ENCODE assay signal across 11 cellular contexts in the genomic region with DNA sequence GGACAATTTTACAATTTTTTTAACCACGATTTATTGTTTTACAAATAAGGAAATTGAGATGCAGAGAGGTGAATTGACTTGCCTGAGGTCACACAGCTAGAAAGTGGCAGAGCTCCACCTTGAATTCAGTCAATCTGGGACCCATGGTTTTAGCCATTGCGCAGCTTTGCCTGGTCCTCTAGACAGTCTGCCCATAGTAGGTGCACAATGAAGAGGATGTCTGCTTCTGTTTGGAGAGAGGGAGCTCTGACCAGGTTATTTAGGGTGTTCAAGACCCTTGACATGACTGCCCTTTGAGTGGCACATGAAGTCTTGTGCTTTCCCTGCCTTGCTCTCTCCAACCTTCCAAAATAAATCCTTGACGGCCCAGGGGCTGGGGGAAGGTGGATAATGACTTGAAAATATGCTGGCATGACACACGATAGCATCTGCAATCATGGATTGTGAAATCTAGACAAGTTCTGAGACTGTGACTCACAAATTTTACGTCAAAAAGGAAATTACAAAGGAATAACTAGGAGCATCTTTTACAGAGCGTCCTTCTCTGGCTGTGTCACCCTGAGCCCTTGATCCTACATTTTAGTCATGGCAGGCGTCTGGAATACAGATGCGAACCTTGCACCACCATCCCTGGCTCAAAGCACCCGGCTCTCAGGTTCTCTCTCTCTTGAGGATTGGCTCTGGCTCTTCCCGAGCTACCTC. TPM values are rescaled to one million over a fixed set of nuclear protein-coding genes. Genes with fewer than 3 reads are reported as not detected.
DNase-seq lines count a peak whose midpoint lies in the region; ATAC-seq, FAIRE-seq and TF ChIP-seq lines count a peak whose summit lies in the region.
"Had no signal": no experiment of that assay in that cellular context is flagged by ENCODE, and none has a peak within 500 bp of the region (broad histone marks: within the 10 kb centered on the region; RNA-seq: fewer than 3 reads in every experiment).

No MANE protein-coding gene starts in this region.

- WGBS in HepG2 (ENCODE audit: low lambda C conversion rate) = 22% methylated on average over 10 of the region's 10 CpGs

- H3K79me2 ChIP-seq in HepG2 (ENCODE audit: insufficient read depth, low read length) = no peaks in the 10 kb centered on the region

- no peak for TF ChIP-seq RAD21 in HepG2 (CRISPR knock-in tag; IDR thresholded peaks at IDR 0.05)

- ATAC-seq in HepG2 (no peak), GM18909 (IDR thresholded peaks at IDR 0.05; ENCODE audit: poor library complexity, unreplicated experiment) (no peak), HG03469 (IDR thresholded peaks at IDR 0.05; ENCODE audit: unreplicated experiment) (no peak), HG03460 (IDR thresholded peaks at IDR 0.05; ENCODE audit: unreplicated experiment) (no peak)

- CTCF ChIA-PET in HepG2 (lab: Yijun Ruan, JAX; ENCODE audit: low intra/inter-chr PET ratio, low total read pairs) = no interaction called here

- H3K4me3 ChIP-seq in HepG2 (replicated peaks in 1 of 3; ENCODE audit: insufficient read depth in 1 of 3, low read depth in 2 of 3, low read length in 3 of 3) (no peak overlapping the region), HAP-1 (no peak overlapping the region)

- intact Hi-C loops in HepG2 (cut with micrococcal nuclease; ENCODE audit: unreplicated experiment) = no loop called here

- DNase-seq in A172 (ENCODE audit: low spot score) (peak; percentile 79), HPDE6-E6E7 (ENCODE audit: extremely low spot score) (peak; percentile 80), amniotic stem cell (lab: John Stamatoyannopoulos, UW) (peak; percentile 87), HepG2 (ENCODE audit: low spot score) (no peak), HAP-1 (ENCODE audit: low spot score in 2 of 2) (no peak)
- DNase-seq: effector memory CD4-positive, alpha-beta T cell; NCI-H69 had no signal

- TF ChIP-seq CTCF in HepG2 (CRISPR knock-in tag; IDR thresholded peaks at IDR 0.05) = no peak

- H3K27ac ChIP-seq in HepG2 (ENCODE audit: extremely low read length, insufficient read depth, low read length) = no peak overlapping the region
- H3K27ac ChIP-seq: C4-2B had no signal

- no TSS peak for BruUV-seq in HepG2 (replicated peaks; lab: Mats Ljungman, UMichigan)

- FAIRE-seq in HepG2 (lab: Jason Lieb, UNC) = no peak

- H2AFZ ChIP-seq in HepG2 (ENCODE audit: low read length) = no peak overlapping the region

- H3K36me3 ChIP-seq in HepG2 (replicated peaks in 1 of 2; ENCODE audit: control insufficient read depth in 1 of 2, insufficient read depth in 2 of 2, low read length in 2 of 2) (no peaks in the 10 kb centered on the region), HAP-1 (replicated peaks) (no peaks in the 10 kb centered on the region)

- H3K9me3 ChIP-seq in HepG2 (ENCODE audit: low read length) (no peaks in the 10 kb centered on the region), HAP-1 (no peaks in the 10 kb centered on the region)

- H3K4me1 ChIP-seq in HepG2 (ENCODE audit: insufficient read depth, low read length) (peaks cover 54% of the 10 kb centered on the region), HAP-1 (no peaks in the 10 kb centered on the region)

- H3K4me2 ChIP-seq in HepG2 (ENCODE audit: low read depth, low read length) = no peak overlapping the region

- H3K27me3 ChIP-seq in HepG2 (ENCODE audit: control insufficient read depth in 1 of 2, insufficient read depth in 2 of 2, low read length in 2 of 2) (0 out of 5 replicates have a peak, but pooled peaks cover 0 to 2% of the 10 kb centered on the region in 2 experiments), HAP-1 (ENCODE audit: low read depth) (no peaks in the 10 kb centered on the region)

- TF ChIP-seq EP300 in HepG2 (IDR thresholded peaks at IDR 0.05; ENCODE audit: low read depth in 2 of 2, low read length in 2 of 2) = no peak
- no peak for TF ChIP-seq EP300 in HepG2 (CRISPR knock-in tag; IDR thresholded peaks at IDR 0.05; ENCODE audit: borderline replicate concordance)

- in situ Hi-C loops in HepG2 (cut with HindIII; ENCODE audit: extremely low pct_ligation_motif_present, low pct_unique_long_range_greater_than_20kb) (no loop called here), HAP-1 (cut with MboI; ENCODE audit: low sequenced_read_pairs) (no loop called here)

- POLR2A ChIA-PET in HepG2 (lab: Yijun Ruan, JAX) = no interaction called here

- no peak overlapping the region for H3K9ac ChIP-seq in HepG2 (ENCODE audit: insufficient read depth, low read depth, low read length)

- no peaks in the 10 kb centered on the region for H4K20me1 ChIP-seq in HepG2 (ENCODE audit: insufficient read depth, low read length)

- TF ChIP-seq POLR2A in HepG2 (IDR thresholded peaks at IDR 0.05; ENCODE audit: insufficient read depth in 1 of 2, low read depth in 2 of 2, low read length in 2 of 2) = no peak

TF ChIP-seq in HepG2, 621 proteins besides CTCF, POLR2A, EP300 and RAD21:
- 0 out of 2 replicates have a peak, but pooled peaks have one; percentile 15 for TF ChIP-seq FOSL2 (CRISPR knock-in tag; IDR thresholded peaks at IDR 0.05)
- no peak for TF ChIP-seq ZNF224 (CRISPR knock-in tag; IDR thresholded peaks at IDR 0.05)
- peak; percentile 70 for TF ChIP-seq CEBPB (IDR thresholded peaks at IDR 0.05; ENCODE audit: borderline replicate concordance, low read depth, low read length)
TF ChIP-seq in HepG2: peak in this region for 2.

RNA-seq across cellular contexts. Expression of gene ID3, which starts 26.2 kb away (rescaled TPM):
- 83.7 and 244 TPM in 2 replicates for total RNA-seq in A172 (2014; rRNA removed; shearing (Covaris generic))
- total RNA-seq in HepG2 (2016; rRNA removed; fragmentation: Illumina TruSeq; extraction: Trizol) = 67.8 and 115 TPM in 2 replicates
- 119 and 126 TPM in 2 replicates for total RNA-seq in HepG2 (2016; cell fraction: cytosol; rRNA removed; fragmentation: Illumina TruSeq; extraction: Trizol; ENCODE audit: low read depth)
- 65.6 and 120 TPM in 2 replicates for total RNA-seq in HepG2 (2016; cell fraction: insoluble cytoplasmic fraction; rRNA removed; fragmentation: Illumina TruSeq; extraction: Trizol)
- total RNA-seq in HepG2 (2016; cell fraction: membrane; rRNA removed; fragmentation: Illumina TruSeq; extraction: Trizol) = 79.8 and 82.4 TPM in 2 replicates
- total RNA-seq in HepG2 (2016; cell fraction: nucleus; rRNA removed; fragmentation: Illumina TruSeq; extraction: Trizol) = 82.3 and 85.6 TPM in 2 replicates
- 34.9 and 64.8 TPM in 2 replicates for polyA plus RNA-seq in HepG2 (2011; rRNA removed)
- polyA plus RNA-seq in HepG2 (2011; cell fraction: cytosol; rRNA removed) = 40.3 and 106 TPM in 2 replicates
- polyA plus RNA-seq in HepG2 (2011; cell fraction: nucleus; rRNA removed) = 50.4 and 124 TPM in 2 replicates
- polyA plus RNA-seq in HepG2 (2012) = 19.1 and 19.4 TPM in 2 replicates
- 19.4 and 20.9 TPM in 2 replicates for polyA plus RNA-seq in HepG2 (2016; cell fraction: cytosol; fragmentation: Illumina TruSeq; extraction: Trizol; ENCODE audit: low read depth)
- 67.3 and 67.6 TPM in 2 replicates for polyA plus RNA-seq in HepG2 (2016; cell fraction: insoluble cytoplasmic fraction; fragmentation: Illumina TruSeq; extraction: Trizol; ENCODE audit: low read depth)
- 27.8 and 28.9 TPM in 2 replicates for polyA plus RNA-seq in HepG2 (2016; cell fraction: membrane; fragmentation: Illumina TruSeq; extraction: Trizol; ENCODE audit: low read depth)
- polyA plus RNA-seq in HepG2 (2016; cell fraction: nucleus; fragmentation: Illumina TruSeq; extraction: Trizol; ENCODE audit: insufficient read depth, low read depth) = 106 and 110 TPM in 2 replicates
- polyA minus RNA-seq in HepG2 (2011; rRNA and poly(A)+ RNA removed; ENCODE audit: low replicate concordance) = 66.2 and 315 TPM in 2 replicates
- 18.4 and 43.5 TPM in 2 replicates for polyA minus RNA-seq in HepG2 (2011; cell fraction: cytosol; rRNA and poly(A)+ RNA removed)
- 53.5 and 115 TPM in 2 replicates for polyA minus RNA-seq in HepG2 (2011; cell fraction: nucleus; rRNA and poly(A)+ RNA removed)

RNA-seq across cellular contexts. Expression of gene E2F2, which starts 54.4 kb away (rescaled TPM):
- 3.8 and 4.0 TPM in 2 replicates for total RNA-seq in A172 (2014; rRNA removed; shearing (Covaris generic))
- 5.7 and 6.6 TPM in 2 replicates for total RNA-seq in HepG2 (2016; rRNA removed; fragmentation: Illumina TruSeq; extraction: Trizol)
- total RNA-seq in HepG2 (2016; cell fraction: cytosol; rRNA removed; fragmentation: Illumina TruSeq; extraction: Trizol; ENCODE audit: low read depth) = 1.1 and 1.3 TPM in 2 replicates
- 4.9 and 6.0 TPM in 2 replicates for total RNA-seq in HepG2 (2016; cell fraction: insoluble cytoplasmic fraction; rRNA removed; fragmentation: Illumina TruSeq; extraction: Trizol)
- total RNA-seq in HepG2 (2016; cell fraction: membrane; rRNA removed; fragmentation: Illumina TruSeq; extraction: Trizol) = 2.6 TPM in 2 replicates
- total RNA-seq in HepG2 (2016; cell fraction: nucleus; rRNA removed; fragmentation: Illumina TruSeq; extraction: Trizol) = 5.1 and 7.1 TPM in 2 replicates
- polyA plus RNA-seq in HepG2 (2011; rRNA removed) = 0.50 and 0.65 TPM in 2 replicates
- 0.29 and 0.35 TPM in 2 replicates for polyA plus RNA-seq in HepG2 (2011; cell fraction: cytosol; rRNA removed)
- polyA plus RNA-seq in HepG2 (2011; cell fraction: nucleus; rRNA removed) = 1.9 TPM in 2 replicates
- polyA plus RNA-seq in HepG2 (2012) = 0.63 and 1.4 TPM in 2 replicates
- polyA plus RNA-seq in HepG2 (2016; cell fraction: cytosol; fragmentation: Illumina TruSeq; extraction: Trizol; ENCODE audit: low read depth) = 0.24 and 0.26 TPM in 2 replicates
- 3.4 and 4.2 TPM in 2 replicates for polyA plus RNA-seq in HepG2 (2016; cell fraction: insoluble cytoplasmic fraction; fragmentation: Illumina TruSeq; extraction: Trizol; ENCODE audit: low read depth)
- 0.62 and 0.69 TPM in 2 replicates for polyA plus RNA-seq in HepG2 (2016; cell fraction: membrane; fragmentation: Illumina TruSeq; extraction: Trizol; ENCODE audit: low read depth)
- 12.8 and 14.2 TPM in 2 replicates for polyA plus RNA-seq in HepG2 (2016; cell fraction: nucleus; fragmentation: Illumina TruSeq; extraction: Trizol; ENCODE audit: insufficient read depth, low read depth)
- polyA minus RNA-seq in HepG2 (2011; rRNA and poly(A)+ RNA removed; ENCODE audit: low replicate concordance) = 1.8 and 19.5 TPM in 2 replicates
- 0.79 and 1.1 TPM in 2 replicates for polyA minus RNA-seq in HepG2 (2011; cell fraction: cytosol; rRNA and poly(A)+ RNA removed)
- 0.87 and 1.3 TPM in 2 replicates for polyA minus RNA-seq in HepG2 (2011; cell fraction: nucleus; rRNA and poly(A)+ RNA removed)

Comparison
In these comparisons a context has a peak if more than half of its experiments do, and no peak if none do; other contexts are left out.
1. DNase-seq: peak in A172 (single experiment), HPDE6-E6E7 (single experiment) and amniotic stem cell (single experiment); none in HepG2 (single experiment) and HAP-1 (0 of 2).